Comparison of ENCODE assay signal across 1 cellular context in the genomic region with DNA sequence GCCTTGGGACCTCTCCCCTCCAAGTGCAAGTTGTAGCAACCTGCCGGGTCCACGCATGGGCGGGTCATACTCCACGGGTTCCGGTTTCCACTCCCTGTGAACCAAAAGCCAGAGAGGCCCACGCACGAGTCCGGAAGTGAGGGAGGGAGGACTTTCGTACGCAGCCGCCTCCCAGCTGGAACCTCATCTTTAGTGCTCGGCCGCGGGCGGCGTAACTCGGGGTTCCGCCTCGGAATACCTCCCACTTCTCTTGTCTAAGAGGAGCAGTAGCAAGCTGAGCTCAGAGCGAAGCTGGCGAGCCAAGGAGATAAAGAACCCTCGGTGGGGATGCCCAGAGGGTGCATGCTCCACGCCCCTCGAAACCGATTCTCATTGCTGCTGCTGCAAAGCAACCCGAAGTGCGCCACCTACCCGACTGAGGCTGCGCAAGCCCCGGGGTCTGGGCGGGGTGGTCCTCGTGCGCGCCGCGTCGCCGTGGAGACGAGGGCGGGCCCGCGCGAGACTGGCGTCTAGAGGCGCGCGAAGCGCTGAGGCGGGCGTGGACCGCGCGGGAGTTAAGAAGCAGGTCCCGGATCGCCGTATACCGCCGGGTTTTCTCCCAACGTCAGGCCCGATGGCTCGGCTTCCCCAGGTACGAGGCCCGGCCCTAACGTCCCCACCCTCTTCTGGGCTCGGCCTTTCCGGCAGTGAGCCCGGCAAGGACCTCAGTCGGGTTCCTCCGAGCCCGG.
TF ChIP-seq lines count a peak whose summit lies in the region.

A gene with protein sequence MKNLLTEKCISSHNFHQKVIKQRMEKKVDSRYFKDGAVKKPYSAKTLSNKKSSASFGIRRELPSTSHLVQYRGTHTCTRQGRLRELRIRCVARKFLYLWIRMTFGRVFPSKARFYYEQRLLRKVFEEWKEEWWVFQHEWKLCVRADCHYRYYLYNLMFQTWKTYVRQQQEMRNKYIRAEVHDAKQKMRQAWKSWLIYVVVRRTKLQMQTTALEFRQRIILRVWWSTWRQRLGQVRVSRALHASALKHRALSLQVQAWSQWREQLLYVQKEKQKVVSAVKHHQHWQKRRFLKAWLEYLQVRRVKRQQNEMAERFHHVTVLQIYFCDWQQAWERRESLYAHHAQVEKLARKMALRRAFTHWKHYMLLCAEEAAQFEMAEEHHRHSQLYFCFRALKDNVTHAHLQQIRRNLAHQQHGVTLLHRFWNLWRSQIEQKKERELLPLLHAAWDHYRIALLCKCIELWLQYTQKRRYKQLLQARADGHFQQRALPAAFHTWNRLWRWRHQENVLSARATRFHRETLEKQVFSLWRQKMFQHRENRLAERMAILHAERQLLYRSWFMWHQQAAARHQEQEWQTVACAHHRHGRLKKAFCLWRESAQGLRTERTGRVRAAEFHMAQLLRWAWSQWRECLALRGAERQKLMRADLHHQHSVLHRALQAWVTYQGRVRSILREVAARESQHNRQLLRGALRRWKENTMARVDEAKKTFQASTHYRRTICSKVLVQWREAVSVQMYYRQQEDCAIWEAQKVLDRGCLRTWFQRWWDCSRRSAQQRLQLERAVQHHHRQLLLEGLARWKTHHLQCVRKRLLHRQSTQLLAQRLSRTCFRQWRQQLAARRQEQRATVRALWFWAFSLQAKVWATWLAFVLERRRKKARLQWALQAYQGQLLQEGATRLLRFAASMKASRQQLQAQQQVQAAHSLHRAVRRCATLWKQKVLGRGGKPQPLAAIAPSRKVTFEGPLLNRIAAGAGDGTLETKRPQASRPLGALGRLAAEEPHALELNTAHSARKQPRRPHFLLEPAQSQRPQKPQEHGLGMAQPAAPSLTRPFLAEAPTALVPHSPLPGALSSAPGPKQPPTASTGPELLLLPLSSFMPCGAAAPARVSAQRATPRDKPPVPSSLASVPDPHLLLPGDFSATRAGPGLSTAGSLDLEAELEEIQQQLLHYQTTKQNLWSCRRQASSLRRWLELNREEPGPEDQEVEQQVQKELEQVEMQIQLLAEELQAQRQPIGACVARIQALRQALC (plus strand): TSS at position 530 of the 728 bp plus-strand sequence. CDS start 11,749 bp downstream, outside the sequence.

TF ChIP-seq in HepG2, 621 proteins besides CTCF, POLR2A, EP300 and RAD21 (continued from another document and continues in another):
- TF ChIP-seq, protein P1, sequence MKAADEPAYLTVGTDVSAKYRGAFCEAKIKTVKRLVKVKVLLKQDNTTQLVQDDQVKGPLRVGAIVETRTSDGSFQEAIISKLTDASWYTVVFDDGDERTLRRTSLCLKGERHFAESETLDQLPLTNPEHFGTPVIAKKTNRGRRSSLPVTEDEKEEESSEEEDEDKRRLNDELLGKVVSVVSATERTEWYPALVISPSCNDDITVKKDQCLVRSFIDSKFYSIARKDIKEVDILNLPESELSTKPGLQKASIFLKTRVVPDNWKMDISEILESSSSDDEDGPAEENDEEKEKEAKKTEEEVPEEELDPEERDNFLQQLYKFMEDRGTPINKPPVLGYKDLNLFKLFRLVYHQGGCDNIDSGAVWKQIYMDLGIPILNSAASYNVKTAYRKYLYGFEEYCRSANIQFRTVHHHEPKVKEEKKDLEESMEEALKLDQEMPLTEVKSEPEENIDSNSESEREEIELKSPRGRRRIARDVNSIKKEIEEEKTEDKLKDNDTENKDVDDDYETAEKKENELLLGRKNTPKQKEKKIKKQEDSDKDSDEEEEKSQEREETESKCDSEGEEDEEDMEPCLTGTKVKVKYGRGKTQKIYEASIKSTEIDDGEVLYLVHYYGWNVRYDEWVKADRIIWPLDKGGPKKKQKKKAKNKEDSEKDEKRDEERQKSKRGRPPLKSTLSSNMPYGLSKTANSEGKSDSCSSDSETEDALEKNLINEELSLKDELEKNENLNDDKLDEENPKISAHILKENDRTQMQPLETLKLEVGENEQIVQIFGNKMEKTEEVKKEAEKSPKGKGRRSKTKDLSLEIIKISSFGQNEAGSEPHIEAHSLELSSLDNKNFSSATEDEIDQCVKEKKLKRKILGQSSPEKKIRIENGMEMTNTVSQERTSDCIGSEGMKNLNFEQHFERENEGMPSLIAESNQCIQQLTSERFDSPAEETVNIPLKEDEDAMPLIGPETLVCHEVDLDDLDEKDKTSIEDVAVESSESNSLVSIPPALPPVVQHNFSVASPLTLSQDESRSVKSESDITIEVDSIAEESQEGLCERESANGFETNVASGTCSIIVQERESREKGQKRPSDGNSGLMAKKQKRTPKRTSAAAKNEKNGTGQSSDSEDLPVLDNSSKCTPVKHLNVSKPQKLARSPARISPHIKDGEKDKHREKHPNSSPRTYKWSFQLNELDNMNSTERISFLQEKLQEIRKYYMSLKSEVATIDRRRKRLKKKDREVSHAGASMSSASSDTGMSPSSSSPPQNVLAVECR (CRISPR knock-in tag; IDR thresholded peaks at IDR 0.05; ENCODE audit: borderline replicate concordance), result peak; percentile 97
- TF ChIP-seq IKZF1 (IDR thresholded peaks at IDR 0.05) (no peak), CCAR2 (optimal IDR thresholded peaks at IDR 0.05; ENCODE audit: low read depth, low read length) (no peak), FOSL2 (CRISPR knock-in tag; IDR thresholded peaks at IDR 0.05) (no peak; the same call in none of the 2 replicates), YEATS2 (CRISPR knock-in tag; IDR thresholded peaks at IDR 0.05; ENCODE audit: borderline replicate concordance) (peak; percentile 47), ZNF138 (CRISPR knock-in tag; IDR thresholded peaks at IDR 0.05; ENCODE audit: low read depth) (no peak; the same call in 1 of the 2 replicates), SNAI1 (CRISPR knock-in tag; IDR thresholded peaks at IDR 0.05; ENCODE audit: borderline replicate concordance) (0 out of 2 replicates have a peak, but pooled peaks have one; percentile 83), FLYWCH1 (CRISPR knock-in tag; IDR thresholded peaks at IDR 0.05) (no peak), THYN1 (CRISPR knock-in tag; IDR thresholded peaks at IDR 0.05; ENCODE audit: borderline replicate concordance, low read depth) (no peak), SMAD9 (CRISPR knock-in tag; IDR thresholded peaks at IDR 0.05) (no peak), ZNF670 (CRISPR knock-in tag; IDR thresholded peaks at IDR 0.05; ENCODE audit: borderline replicate concordance) (no peak), ZNF335 (CRISPR knock-in tag; IDR thresholded peaks at IDR 0.05) (peak; percentile 93), TSC22D2 (CRISPR knock-in tag; IDR thresholded peaks at IDR 0.05; ENCODE audit: borderline replicate concordance) (no peak), SP140L (CRISPR knock-in tag; IDR thresholded peaks at IDR 0.05; ENCODE audit: borderline replicate concordance) (no peak), FOXP1 (IDR thresholded peaks at IDR 0.05) (no peak), FOXP1 (CRISPR knock-in tag; IDR thresholded peaks at IDR 0.05) (no peak), ZNF672 (CRISPR knock-in tag; IDR thresholded peaks at IDR 0.05) (no peak)
- TF ChIP-seq, protein P2, sequence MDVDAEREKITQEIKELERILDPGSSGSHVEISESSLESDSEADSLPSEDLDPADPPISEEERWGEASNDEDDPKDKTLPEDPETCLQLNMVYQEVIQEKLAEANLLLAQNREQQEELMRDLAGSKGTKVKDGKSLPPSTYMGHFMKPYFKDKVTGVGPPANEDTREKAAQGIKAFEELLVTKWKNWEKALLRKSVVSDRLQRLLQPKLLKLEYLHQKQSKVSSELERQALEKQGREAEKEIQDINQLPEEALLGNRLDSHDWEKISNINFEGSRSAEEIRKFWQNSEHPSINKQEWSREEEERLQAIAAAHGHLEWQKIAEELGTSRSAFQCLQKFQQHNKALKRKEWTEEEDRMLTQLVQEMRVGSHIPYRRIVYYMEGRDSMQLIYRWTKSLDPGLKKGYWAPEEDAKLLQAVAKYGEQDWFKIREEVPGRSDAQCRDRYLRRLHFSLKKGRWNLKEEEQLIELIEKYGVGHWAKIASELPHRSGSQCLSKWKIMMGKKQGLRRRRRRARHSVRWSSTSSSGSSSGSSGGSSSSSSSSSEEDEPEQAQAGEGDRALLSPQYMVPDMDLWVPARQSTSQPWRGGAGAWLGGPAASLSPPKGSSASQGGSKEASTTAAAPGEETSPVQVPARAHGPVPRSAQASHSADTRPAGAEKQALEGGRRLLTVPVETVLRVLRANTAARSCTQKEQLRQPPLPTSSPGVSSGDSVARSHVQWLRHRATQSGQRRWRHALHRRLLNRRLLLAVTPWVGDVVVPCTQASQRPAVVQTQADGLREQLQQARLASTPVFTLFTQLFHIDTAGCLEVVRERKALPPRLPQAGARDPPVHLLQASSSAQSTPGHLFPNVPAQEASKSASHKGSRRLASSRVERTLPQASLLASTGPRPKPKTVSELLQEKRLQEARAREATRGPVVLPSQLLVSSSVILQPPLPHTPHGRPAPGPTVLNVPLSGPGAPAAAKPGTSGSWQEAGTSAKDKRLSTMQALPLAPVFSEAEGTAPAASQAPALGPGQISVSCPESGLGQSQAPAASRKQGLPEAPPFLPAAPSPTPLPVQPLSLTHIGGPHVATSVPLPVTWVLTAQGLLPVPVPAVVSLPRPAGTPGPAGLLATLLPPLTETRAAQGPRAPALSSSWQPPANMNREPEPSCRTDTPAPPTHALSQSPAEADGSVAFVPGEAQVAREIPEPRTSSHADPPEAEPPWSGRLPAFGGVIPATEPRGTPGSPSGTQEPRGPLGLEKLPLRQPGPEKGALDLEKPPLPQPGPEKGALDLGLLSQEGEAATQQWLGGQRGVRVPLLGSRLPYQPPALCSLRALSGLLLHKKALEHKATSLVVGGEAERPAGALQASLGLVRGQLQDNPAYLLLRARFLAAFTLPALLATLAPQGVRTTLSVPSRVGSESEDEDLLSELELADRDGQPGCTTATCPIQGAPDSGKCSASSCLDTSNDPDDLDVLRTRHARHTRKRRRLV (CRISPR knock-in tag; IDR thresholded peaks at IDR 0.05), result no peak
- TF ChIP-seq, protein P3, sequence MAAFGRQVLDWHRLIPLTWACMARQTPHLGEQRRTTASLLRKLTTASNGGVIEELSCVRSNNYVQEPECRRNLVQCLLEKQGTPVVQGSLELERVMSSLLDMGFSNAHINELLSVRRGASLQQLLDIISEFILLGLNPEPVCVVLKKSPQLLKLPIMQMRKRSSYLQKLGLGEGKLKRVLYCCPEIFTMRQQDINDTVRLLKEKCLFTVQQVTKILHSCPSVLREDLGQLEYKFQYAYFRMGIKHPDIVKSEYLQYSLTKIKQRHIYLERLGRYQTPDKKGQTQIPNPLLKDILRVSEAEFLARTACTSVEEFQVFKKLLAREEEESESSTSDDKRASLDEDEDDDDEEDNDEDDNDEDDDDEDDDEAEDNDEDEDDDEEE (CRISPR knock-in tag; IDR thresholded peaks at IDR 0.05), result peak; percentile 81; the same call in 1 of the 2 replicates
- TF ChIP-seq, protein P4, sequence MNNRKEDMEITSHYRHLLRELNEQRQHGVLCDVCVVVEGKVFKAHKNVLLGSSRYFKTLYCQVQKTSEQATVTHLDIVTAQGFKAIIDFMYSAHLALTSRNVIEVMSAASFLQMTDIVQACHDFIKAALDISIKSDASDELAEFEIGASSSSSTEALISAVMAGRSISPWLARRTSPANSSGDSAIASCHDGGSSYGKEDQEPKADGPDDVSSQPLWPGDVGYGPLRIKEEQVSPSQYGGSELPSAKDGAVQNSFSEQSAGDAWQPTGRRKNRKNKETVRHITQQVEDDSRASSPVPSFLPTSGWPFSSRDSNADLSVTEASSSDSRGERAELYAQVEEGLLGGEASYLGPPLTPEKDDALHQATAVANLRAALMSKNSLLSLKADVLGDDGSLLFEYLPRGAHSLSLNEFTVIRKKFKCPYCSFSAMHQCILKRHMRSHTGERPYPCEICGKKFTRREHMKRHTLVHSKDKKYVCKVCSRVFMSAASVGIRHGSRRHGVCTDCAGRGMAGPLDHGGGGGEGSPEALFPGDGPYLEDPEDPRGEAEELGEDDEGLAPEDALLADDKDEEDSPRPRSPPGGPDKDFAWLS (CRISPR knock-in tag; IDR thresholded peaks at IDR 0.05; ENCODE audit: borderline replicate concordance), result no peak
- TF ChIP-seq, protein P5, sequence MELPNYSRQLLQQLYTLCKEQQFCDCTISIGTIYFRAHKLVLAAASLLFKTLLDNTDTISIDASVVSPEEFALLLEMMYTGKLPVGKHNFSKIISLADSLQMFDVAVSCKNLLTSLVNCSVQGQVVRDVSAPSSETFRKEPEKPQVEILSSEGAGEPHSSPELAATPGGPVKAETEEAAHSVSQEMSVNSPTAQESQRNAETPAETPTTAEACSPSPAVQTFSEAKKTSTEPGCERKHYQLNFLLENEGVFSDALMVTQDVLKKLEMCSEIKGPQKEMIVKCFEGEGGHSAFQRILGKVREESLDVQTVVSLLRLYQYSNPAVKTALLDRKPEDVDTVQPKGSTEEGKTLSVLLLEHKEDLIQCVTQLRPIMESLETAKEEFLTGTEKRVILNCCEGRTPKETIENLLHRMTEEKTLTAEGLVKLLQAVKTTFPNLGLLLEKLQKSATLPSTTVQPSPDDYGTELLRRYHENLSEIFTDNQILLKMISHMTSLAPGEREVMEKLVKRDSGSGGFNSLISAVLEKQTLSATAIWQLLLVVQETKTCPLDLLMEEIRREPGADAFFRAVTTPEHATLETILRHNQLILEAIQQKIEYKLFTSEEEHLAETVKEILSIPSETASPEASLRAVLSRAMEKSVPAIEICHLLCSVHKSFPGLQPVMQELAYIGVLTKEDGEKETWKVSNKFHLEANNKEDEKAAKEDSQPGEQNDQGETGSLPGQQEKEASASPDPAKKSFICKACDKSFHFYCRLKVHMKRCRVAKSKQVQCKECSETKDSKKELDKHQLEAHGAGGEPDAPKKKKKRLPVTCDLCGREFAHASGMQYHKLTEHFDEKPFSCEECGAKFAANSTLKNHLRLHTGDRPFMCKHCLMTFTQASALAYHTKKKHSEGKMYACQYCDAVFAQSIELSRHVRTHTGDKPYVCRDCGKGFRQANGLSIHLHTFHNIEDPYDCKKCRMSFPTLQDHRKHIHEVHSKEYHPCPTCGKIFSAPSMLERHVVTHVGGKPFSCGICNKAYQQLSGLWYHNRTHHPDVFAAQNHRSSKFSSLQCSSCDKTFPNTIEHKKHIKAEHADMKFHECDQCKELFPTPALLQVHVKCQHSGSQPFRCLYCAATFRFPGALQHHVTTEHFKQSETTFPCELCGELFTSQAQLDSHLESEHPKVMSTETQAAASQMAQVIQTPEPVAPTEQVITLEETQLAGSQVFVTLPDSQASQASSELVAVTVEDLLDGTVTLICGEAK (IDR thresholded peaks at IDR 0.05), result no peak
- TF ChIP-seq, protein P5 (CRISPR knock-in tag; IDR thresholded peaks at IDR 0.05), result peak; percentile 57; the same call in 1 of the 2 replicates
